Comparison of ENCODE assay signal across 19 cellular contexts in genomic region chr1:195580988-195581387, GRCh38.
A peak's percentile ranks its signal among the peaks of the same experiment; 100 is the strongest.
DNase-seq lines count a peak whose midpoint lies in the region; ATAC-seq and TF ChIP-seq lines count a peak whose summit lies in the region.
"Had no signal": no experiment of that assay in that cellular context is flagged by ENCODE, and none has a peak within 500 bp of the region (broad histone marks: within the 10 kb centered on the region; RNA-seq: fewer than 3 reads in every experiment).

No MANE protein-coding gene starts in this region.

- no peak overlapping the region for H3K4me2 ChIP-seq in MM.1S (ENCODE audit: low read depth, low read length)
- H3K4me2 ChIP-seq in smooth muscle cell: no peak overlapping the region
- H3K4me2 ChIP-seq: A549 had no signal

- H3K4me3 Mint-ChIP-seq in natural killer cell treated with Interleukin-12 subunit alpha and Interleukin-12 subunit beta and Interleukin-15 and Interleukin-18, amount 100 ng/mL, for 72 hours: no peak overlapping the region
- H3K4me3 Mint-ChIP-seq: activated T-helper 17 cell treated with anti-CD3 and anti-CD28 coated beads, Interleukin-2, amount 50 U/mL, for 72 hours; immature natural killer cell; T-helper 2 cell treated with Interferon-gamma antibody and Interleukin-4, amounts not matched to agents 5 μg/mL and 100 μg/mL, for 36 hours had no signal

- H3K9me3 ChIP-seq in MM.1S (replicated peaks; ENCODE audit: insufficient read depth, low read length): no peaks in the 10 kb centered on the region
- no peaks in the 10 kb centered on the region for H3K9me3 ChIP-seq in smooth muscle cell (replicated peaks; ENCODE audit: low read depth)
- H3K9me3 ChIP-seq: A549, testis had no signal

- ATAC-seq in natural killer cell treated with Interleukin-12 subunit alpha and Interleukin-12 subunit beta and Interleukin-15 and Interleukin-18, amount 100 ng/mL, for 72 hours: no peak
- ATAC-seq in HG02763 (IDR thresholded peaks at IDR 0.05; ENCODE audit: unreplicated experiment) (no peak), GM21526 (IDR thresholded peaks at IDR 0.05; ENCODE audit: low FRiP score, unreplicated experiment) (no peak)
- ATAC-seq: activated T-helper 17 cell treated with anti-CD3 and anti-CD28 coated beads, Interleukin-2, amount 50 U/mL, for 72 hours had no signal

- no peak overlapping the region for H3K27ac Mint-ChIP-seq in natural killer cell treated with Interleukin-12 subunit alpha and Interleukin-12 subunit beta and Interleukin-15 and Interleukin-18, amount 100 ng/mL, for 72 hours
- H3K27ac Mint-ChIP-seq: activated T-helper 17 cell treated with anti-CD3 and anti-CD28 coated beads, Interleukin-2, amount 50 U/mL, for 72 hours; immature natural killer cell; T-helper 2 cell treated with Interferon-gamma antibody and Interleukin-4, amounts not matched to agents 5 μg/mL and 100 μg/mL, for 36 hours had no signal

- peaks cover 10% of the 10 kb centered on the region for H3K9me3 Mint-ChIP-seq in natural killer cell treated with Interleukin-12 subunit alpha and Interleukin-12 subunit beta and Interleukin-15 and Interleukin-18, amount 100 ng/mL, for 72 hours
- H3K9me3 Mint-ChIP-seq: activated T-helper 17 cell treated with anti-CD3 and anti-CD28 coated beads, Interleukin-2, amount 50 U/mL, for 72 hours had no signal

- in situ Hi-C loops in astrocyte of the spinal cord (cut with HindIII; ENCODE audit: low sequenced_read_pairs): no loop called here

- no peaks in the 10 kb centered on the region for H3F3A ChIP-seq in MM.1S (ENCODE audit: insufficient read depth, low read length)
- no peaks in the 10 kb centered on the region for H3F3A ChIP-seq in smooth muscle cell (ENCODE audit: low read depth)

- no peaks in the 10 kb centered on the region for H3K4me1 Mint-ChIP-seq in natural killer cell treated with Interleukin-12 subunit alpha and Interleukin-12 subunit beta and Interleukin-15 and Interleukin-18, amount 100 ng/mL, for 72 hours (ENCODE audit: low read depth in 2 of 2)
- H3K4me1 Mint-ChIP-seq: activated T-helper 17 cell treated with anti-CD3 and anti-CD28 coated beads, Interleukin-2, amount 50 U/mL, for 72 hours; immature natural killer cell had no signal

- no peak overlapping the region for H3K4me3 ChIP-seq in MM.1S (ENCODE audit: low read length)
- H3K4me3 ChIP-seq in astrocyte of the spinal cord (ENCODE audit: low read depth, low read length): no peak overlapping the region
- no peak overlapping the region for H3K4me3 ChIP-seq in smooth muscle cell
- H3K4me3 ChIP-seq: A549, testis had no signal

- WGBS in smooth muscle cell (ENCODE audit: low lambda C conversion rate): 91% methylated on average over 2 of the region's 2 CpGs

- H2AFZ ChIP-seq in MM.1S (ENCODE audit: low read length): no peak overlapping the region
- no peak overlapping the region for H2AFZ ChIP-seq in smooth muscle cell (ENCODE audit: low read depth)

- no peaks in the 10 kb centered on the region for H3K79me2 ChIP-seq in MM.1S (ENCODE audit: low read length)
- H3K79me2 ChIP-seq in smooth muscle cell (ENCODE audit: low read depth): no peaks in the 10 kb centered on the region

- H3K9ac ChIP-seq in MM.1S (ENCODE audit: low read length): no peak overlapping the region
- H3K9ac ChIP-seq in smooth muscle cell (ENCODE audit: low read depth): no peak overlapping the region

- H3K27ac ChIP-seq in MM.1S (ENCODE audit: low read length) (no peak overlapping the region), smooth muscle cell (ENCODE audit: low read depth) (no peak overlapping the region)
- H3K27ac ChIP-seq: A549, HL-60, testis had no signal

- H3K36me3 Mint-ChIP-seq in natural killer cell treated with Interleukin-12 subunit alpha and Interleukin-12 subunit beta and Interleukin-15 and Interleukin-18, amount 100 ng/mL, for 72 hours: no peaks in the 10 kb centered on the region
- H3K36me3 Mint-ChIP-seq: immature natural killer cell had no signal

- H3K27me3 ChIP-seq in MM.1S (replicated peaks; ENCODE audit: insufficient read depth, low read length) (no peaks in the 10 kb centered on the region), smooth muscle cell (ENCODE audit: low read depth) (no peaks in the 10 kb centered on the region)
- H3K27me3 ChIP-seq: testis had no signal

- H3K36me3 ChIP-seq in MM.1S (replicated peaks; ENCODE audit: insufficient read depth, low read length): no peaks in the 10 kb centered on the region
- no peaks in the 10 kb centered on the region for H3K36me3 ChIP-seq in smooth muscle cell (ENCODE audit: low read depth)

- DNase-seq in NCI-H1105 treated with DMSO at 0.1 percent for 48 hours (lab: John Stamatoyannopoulos, UW) (peak; percentile 9), NCI-H1105 (lab: John Stamatoyannopoulos, UW) (no peak), MM.1S (no peak), astrocyte of the spinal cord (ENCODE audit: low read depth, low spot score) (no peak), smooth muscle cell (lab: John Stamatoyannopoulos, UW; ENCODE audit: unreplicated experiment) (no peak)
- no peak for DNase-seq in natural killer cell treated with Interleukin-12 subunit alpha and Interleukin-12 subunit beta and Interleukin-15 and Interleukin-18, amount 100 ng/mL, for 72 hours (ENCODE audit: low spot score)
- DNase-seq: activated CD4-positive, alpha-beta T cell treated with anti-CD3 and anti-CD28 coated beads, Interleukin-2, amount 50 U/mL, for 48 hours; COR-L47; foreskin melanocyte; immature natural killer cell; midbrain; stimulated activated CD4-positive, alpha-beta T cell treated with anti-CD3 and anti-CD28 coated beads, Interleukin-15, amount 100 ng/mL, for 24 hours; testis had no signal

- H4K20me1 ChIP-seq in MM.1S (ENCODE audit: insufficient read depth, low read length) (no peaks in the 10 kb centered on the region), smooth muscle cell (ENCODE audit: low read depth) (no peaks in the 10 kb centered on the region)

- H3K4me1 ChIP-seq in MM.1S (ENCODE audit: low read length) (no peaks in the 10 kb centered on the region), smooth muscle cell (ENCODE audit: low read depth) (no peaks in the 10 kb centered on the region)
- H3K4me1 ChIP-seq: A549, testis had no signal

- TF ChIP-seq CTCF in MM.1S (IDR thresholded peaks at IDR 0.05; ENCODE audit: low read length): peak; percentile 34
- TF ChIP-seq CTCF in astrocyte of the spinal cord (IDR thresholded peaks at IDR 0.05; ENCODE audit: low read depth, low read length): peak; percentile 14
- peak; percentile 13 for TF ChIP-seq CTCF in smooth muscle cell (IDR thresholded peaks at IDR 0.05; ENCODE audit: borderline replicate concordance, insufficient read depth, poor library complexity, severe bottlenecking)

- H3K27me3 Mint-ChIP-seq in natural killer cell treated with Interleukin-12 subunit alpha and Interleukin-12 subunit beta and Interleukin-15 and Interleukin-18, amount 100 ng/mL, for 72 hours: no peaks in the 10 kb centered on the region
- H3K27me3 Mint-ChIP-seq: activated T-helper 17 cell treated with anti-CD3 and anti-CD28 coated beads, Interleukin-2, amount 50 U/mL, for 72 hours had no signal

- no peaks in the 10 kb centered on the region for H3K9me2 ChIP-seq in MM.1S (replicated peaks; ENCODE audit: insufficient read depth, low read length)
